1 cellular context compared by ENCODE assay signal in genomic region chr12:123271182-123271491, GRCh38.
TF ChIP-seq lines count a peak whose summit lies in the region.

No MANE protein-coding gene starts in this region.

TF ChIP-seq in SK-N-SH treated with all-trans-retinoic acid at 6 μM for 48 hours, 23 proteins besides CTCF, POLR2A, EP300 and RAD21 (continued from another document):
- TF ChIP-seq ZFP30 (CRISPR knock-in tag; IDR thresholded peaks at IDR 0.05) (no peak), ISL1 (CRISPR knock-in tag; IDR thresholded peaks at IDR 0.05) (no peak)
